1 cellular context compared by ENCODE assay signal in the genomic region with DNA sequence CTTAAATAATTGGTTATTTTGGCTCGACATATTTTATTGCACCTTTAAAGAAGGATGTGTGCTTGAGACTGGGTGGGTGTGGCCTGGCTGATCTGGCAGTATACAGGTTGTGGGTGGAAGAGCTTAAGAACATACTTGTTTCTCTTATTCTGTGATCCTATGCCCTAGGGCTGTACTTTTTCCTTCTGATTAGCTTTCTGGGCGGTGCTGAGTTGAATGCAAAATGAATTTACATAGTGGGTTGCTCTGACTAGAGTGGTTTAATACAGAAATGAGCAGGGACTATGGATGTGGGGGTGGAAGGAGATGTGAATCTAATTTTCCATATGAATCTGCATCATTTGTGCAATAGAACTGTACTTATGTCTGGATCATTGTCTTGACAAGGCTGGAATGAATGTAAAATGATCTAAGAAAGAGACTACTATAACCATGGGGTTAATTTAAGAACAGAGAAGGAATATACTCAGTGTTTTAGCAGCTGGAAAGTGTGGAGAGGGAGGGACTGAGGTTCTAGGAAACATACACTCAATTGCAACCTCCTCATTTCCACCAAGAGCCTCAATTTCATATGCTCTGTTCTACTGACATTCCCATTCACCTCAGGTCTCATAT.
TF ChIP-seq lines count a peak whose summit lies in the region.

No MANE protein-coding gene starts in this region.

TF ChIP-seq in IMR-90, 13 proteins besides CTCF, POLR2A, EP300 and RAD21:
- peak; percentile 33; the same call in 1 of the 2 replicates for TF ChIP-seq CEBPB (IDR thresholded peaks at IDR 0.05; ENCODE audit: low read depth, low read length)
- TF ChIP-seq MAZ (IDR thresholded peaks at IDR 0.05; ENCODE audit: borderline replicate concordance, low read depth, low read length): no peak
